In the genomic region with DNA sequence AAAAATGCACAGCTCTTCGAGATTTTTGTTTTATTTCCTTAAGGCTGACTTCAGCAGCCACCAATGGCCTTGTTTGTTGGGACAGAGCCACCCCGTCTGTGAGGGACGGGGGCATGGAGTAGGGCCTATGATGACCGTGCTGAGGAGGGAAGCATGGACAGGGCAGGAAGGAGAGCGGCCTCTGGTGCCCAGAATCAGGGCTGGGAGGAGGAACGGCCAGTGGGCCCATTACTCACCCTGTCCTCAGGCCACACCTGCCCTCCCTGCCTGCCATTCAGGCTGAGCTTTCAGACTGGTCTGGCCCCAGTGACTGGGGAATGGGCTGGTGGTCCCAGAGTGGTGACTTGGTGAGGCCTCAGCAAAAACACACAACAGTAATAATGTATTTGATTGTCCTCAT, we compare ENCODE assay signal across 27 cellular contexts.
DNase-seq lines count a peak whose midpoint lies in the region; ATAC-seq and TF ChIP-seq lines count a peak whose summit lies in the region.
"Had no signal": no experiment of that assay in that cellular context is flagged by ENCODE, and none has a peak within 500 bp of the region (broad histone marks: within the 10 kb centered on the region; RNA-seq: fewer than 3 reads in every experiment).

No MANE protein-coding gene starts in this region.

- H3K27me3 ChIP-seq in esophagus (ENCODE audit: control insufficient read depth in 1 of 2, insufficient read depth in 2 of 2, low read length in 2 of 2) (no peaks in the 10 kb centered on the region), thoracic aorta (replicated peaks; ENCODE audit: insufficient read depth) (no peaks in the 10 kb centered on the region)
- H3K27me3 ChIP-seq: body of pancreas, transverse colon had no signal

- H3K9me3 Mint-ChIP-seq in osteocyte (ENCODE audit: unreplicated experiment) (no peaks in the 10 kb centered on the region), mesothelial cell of epicardium (no peaks in the 10 kb centered on the region)
- no peaks in the 10 kb centered on the region for H3K9me3 Mint-ChIP-seq in effector memory CD8-positive, alpha-beta T cell
- H3K9me3 Mint-ChIP-seq: activated CD4-positive, alpha-beta memory T cell treated with anti-CD3 and anti-CD28 coated beads, Interleukin-2, amount 10 ng/mL, durations not matched to agents 7 days and 5 days; activated naive CD8-positive, alpha-beta T cell treated with anti-CD3 and anti-CD28 coated beads, Interleukin-2, amount 10 ng/mL, durations not matched to agents 7 days and 5 days; neural crest cell had no signal

- H3K4me1 Mint-ChIP-seq in osteocyte (ENCODE audit: unreplicated experiment) (peaks cover 35% of the 10 kb centered on the region), mesothelial cell of epicardium (peaks cover 18% of the 10 kb centered on the region)
- H3K4me1 Mint-ChIP-seq in effector memory CD8-positive, alpha-beta T cell (ENCODE audit: low read depth in 2 of 2) = no peaks in the 10 kb centered on the region
- H3K4me1 Mint-ChIP-seq: activated CD4-positive, alpha-beta memory T cell treated with anti-CD3 and anti-CD28 coated beads, Interleukin-2, amount 10 ng/mL, durations not matched to agents 7 days and 5 days; activated naive CD8-positive, alpha-beta T cell treated with anti-CD3 and anti-CD28 coated beads, Interleukin-2, amount 10 ng/mL, durations not matched to agents 7 days and 5 days; CD4-positive, alpha-beta memory T cell had no signal

- DNase-seq in LNCaP clone FGC (ENCODE audit: low read depth) (no peak), osteocyte (ENCODE audit: extremely low spot score, unreplicated experiment) (no peak), thoracic aorta (ENCODE audit: low spot score) (no peak), erythroblast (lab: John Stamatoyannopoulos, UW) (no peak), mesothelial cell of epicardium (ENCODE audit: low spot score in 2 of 2, unreplicated experiment in 2 of 2) (no peak)
- DNase-seq in effector memory CD8-positive, alpha-beta T cell = no peak
- DNase-seq: activated CD4-positive, alpha-beta memory T cell treated with anti-CD3 and anti-CD28 coated beads, Interleukin-2, amount 10 ng/mL, durations not matched to agents 7 days and 5 days; activated CD4-positive, CD25-positive, alpha-beta regulatory T cell treated with anti-CD3 and anti-CD28 coated beads, Interleukin-2, amount 50 U/mL, for 72 hours; activated naive CD8-positive, alpha-beta T cell treated with anti-CD3 and anti-CD28 coated beads, Interleukin-2, amount 10 ng/mL, durations not matched to agents 7 days and 5 days; CD4-positive, alpha-beta memory T cell; DMS 273 treated with DMSO at 0.1 percent for 48 hours; effector CD4-positive, alpha-beta T cell; foreskin melanocyte; GOT3; hippocampal formation; NCI-H1105; NCI-H1930; NCI-H69; stimulated activated CD4-positive, alpha-beta T cell treated with anti-CD3 and anti-CD28 coated beads, Interleukin-2, amount 100 ng/mL, for 48 hours; stimulated activated naive CD4-positive, alpha-beta T cell; T-helper 1 cell; transverse colon had no signal

- peak overlapping the region; percentile 6 to 61 for H3K27ac ChIP-seq in esophagus (ENCODE audit: low read depth in 2 of 2, low read length in 1 of 2)
- H3K27ac ChIP-seq in thoracic aorta = peak overlapping the region; percentile 64 to 93
- H3K27ac ChIP-seq: body of pancreas, psoas muscle, transverse colon had no signal

- no peak for ATAC-seq in thoracic aorta (ENCODE audit: insufficient number of reproducible peaks, low FRiP score, low read depth)
- no peak for ATAC-seq in GM21576 (IDR thresholded peaks at IDR 0.05; ENCODE audit: unreplicated experiment)
- no peak for ATAC-seq in effector memory CD8-positive, alpha-beta T cell (replicated peaks)
- ATAC-seq: body of pancreas had no signal

- H3K4me3 ChIP-seq in LNCaP clone FGC (ENCODE audit: low read depth, low read length) = no peak overlapping the region
- peak overlapping the region in 1 of 2 donors; percentile 5 for H3K4me3 ChIP-seq in esophagus (ENCODE audit: low read depth in 1 of 2, low read length in 2 of 2)
- no peak overlapping the region for H3K4me3 ChIP-seq in thoracic aorta
- H3K4me3 ChIP-seq: body of pancreas, psoas muscle, transverse colon had no signal

- TF ChIP-seq POLR2A in erythroblast (IDR thresholded peaks at IDR 0.05; ENCODE audit: low read length) = no peak

- H3K36me3 ChIP-seq in esophagus (ENCODE audit: control insufficient read depth in 2 of 2, insufficient read depth in 2 of 2, low read length in 1 of 2) = no peaks in the 10 kb centered on the region
- no peaks in the 10 kb centered on the region for H3K36me3 ChIP-seq in thoracic aorta
- H3K36me3 ChIP-seq: transverse colon had no signal

- TF ChIP-seq CTCF in LNCaP clone FGC (IDR thresholded peaks at IDR 0.05; ENCODE audit: control insufficient read depth, extremely low read depth, insufficient read depth) (peak; percentile 18; the same call in 1 of the 2 replicates), osteocyte (IDR thresholded peaks at IDR 0.05) (no peak), thoracic aorta (IDR thresholded peaks at IDR 0.05) (no peak), mesothelial cell of epicardium (IDR thresholded peaks at IDR 0.05; ENCODE audit: unreplicated experiment) (no peak)

- H3K9me3 ChIP-seq in esophagus (ENCODE audit: control insufficient read depth in 2 of 2, insufficient read depth in 1 of 2, low read depth in 1 of 2, low read length in 1 of 2) (no peaks in the 10 kb centered on the region), thoracic aorta (no peaks in the 10 kb centered on the region)
- H3K9me3 ChIP-seq: body of pancreas, psoas muscle, transverse colon had no signal

- H3K4me3 Mint-ChIP-seq in osteocyte (ENCODE audit: unreplicated experiment) (no peak overlapping the region), mesothelial cell of epicardium (no peak overlapping the region)
- H3K4me3 Mint-ChIP-seq in effector memory CD8-positive, alpha-beta T cell = no peak overlapping the region
- H3K4me3 Mint-ChIP-seq: activated CD4-positive, alpha-beta memory T cell treated with anti-CD3 and anti-CD28 coated beads, Interleukin-2, amount 10 ng/mL, durations not matched to agents 7 days and 5 days; activated naive CD8-positive, alpha-beta T cell treated with anti-CD3 and anti-CD28 coated beads, Interleukin-2, amount 10 ng/mL, durations not matched to agents 7 days and 5 days; CD4-positive, alpha-beta memory T cell; neural crest cell had no signal

- H3K27ac Mint-ChIP-seq in osteocyte (ENCODE audit: unreplicated experiment) (peak overlapping the region; percentile 75), mesothelial cell of epicardium (no peak overlapping the region)
- H3K27ac Mint-ChIP-seq in effector memory CD8-positive, alpha-beta T cell = no peak overlapping the region
- H3K27ac Mint-ChIP-seq: activated CD4-positive, alpha-beta memory T cell treated with anti-CD3 and anti-CD28 coated beads, Interleukin-2, amount 10 ng/mL, durations not matched to agents 7 days and 5 days; activated naive CD8-positive, alpha-beta T cell treated with anti-CD3 and anti-CD28 coated beads, Interleukin-2, amount 10 ng/mL, durations not matched to agents 7 days and 5 days; CD4-positive, alpha-beta memory T cell had no signal

- H3K4me1 ChIP-seq in esophagus (ENCODE audit: control insufficient read depth in 2 of 2, insufficient read depth in 2 of 2, low read length in 1 of 2) (peaks cover 0 to 2% of the 10 kb centered on the region in 2 donors), thoracic aorta (ENCODE audit: control insufficient read depth in 1 of 2, low read depth in 2 of 2) (peaks cover 16 to 60% of the 10 kb centered on the region in 2 donors)
- H3K4me1 ChIP-seq: body of pancreas, transverse colon had no signal

- H3K36me3 Mint-ChIP-seq in osteocyte (ENCODE audit: unreplicated experiment) (no peaks in the 10 kb centered on the region), mesothelial cell of epicardium (no peaks in the 10 kb centered on the region)
- no peaks in the 10 kb centered on the region for H3K36me3 Mint-ChIP-seq in effector memory CD8-positive, alpha-beta T cell (ENCODE audit: insufficient read depth)
- H3K36me3 Mint-ChIP-seq: activated naive CD8-positive, alpha-beta T cell treated with anti-CD3 and anti-CD28 coated beads, Interleukin-2, amount 10 ng/mL, durations not matched to agents 7 days and 5 days; CD4-positive, alpha-beta memory T cell had no signal

- WGBS in esophagus, 2 donors = 66 to 71% methylated on average over 6 of the region's 6 CpGs

- H3K27me3 Mint-ChIP-seq in osteocyte (ENCODE audit: unreplicated experiment) (no peaks in the 10 kb centered on the region), mesothelial cell of epicardium (ENCODE audit: low read depth) (no peaks in the 10 kb centered on the region)
- H3K27me3 Mint-ChIP-seq in effector memory CD8-positive, alpha-beta T cell = peaks cover 8 to 27% of the 10 kb centered on the region in 2 donors
